Comparison of ENCODE assay signal across 1 cellular context in the genomic region with DNA sequence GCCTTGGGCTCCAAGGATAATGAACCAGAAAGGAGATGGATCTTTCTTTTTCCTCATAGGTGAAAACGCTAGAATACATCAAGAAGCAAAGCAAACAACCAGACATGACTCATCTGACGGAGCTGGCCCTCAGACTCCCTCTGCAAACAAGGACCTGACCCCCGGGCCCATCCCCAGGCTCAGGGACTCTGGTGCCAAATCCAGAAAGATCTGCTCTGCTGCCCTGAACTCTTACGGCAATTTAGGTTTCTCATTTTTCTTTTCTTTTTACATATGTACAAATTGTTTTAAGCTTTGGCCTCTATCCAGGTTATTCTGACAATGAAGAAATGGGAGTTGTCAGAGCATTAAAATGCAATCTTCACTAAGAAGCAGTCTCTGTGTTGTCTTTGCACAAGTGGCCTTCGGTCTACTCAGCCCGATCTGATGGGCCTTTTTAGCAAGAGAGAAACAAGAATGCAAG.
A peak's percentile ranks its signal among the peaks of the same experiment; 100 is the strongest.
TF ChIP-seq lines count a peak whose summit lies in the region.

No MANE protein-coding gene starts in this region.

TF ChIP-seq in HEK293, 187 proteins besides CTCF, POLR2A, EP300 and RAD21 (continued from another document):
- TF ChIP-seq, protein P1, sequence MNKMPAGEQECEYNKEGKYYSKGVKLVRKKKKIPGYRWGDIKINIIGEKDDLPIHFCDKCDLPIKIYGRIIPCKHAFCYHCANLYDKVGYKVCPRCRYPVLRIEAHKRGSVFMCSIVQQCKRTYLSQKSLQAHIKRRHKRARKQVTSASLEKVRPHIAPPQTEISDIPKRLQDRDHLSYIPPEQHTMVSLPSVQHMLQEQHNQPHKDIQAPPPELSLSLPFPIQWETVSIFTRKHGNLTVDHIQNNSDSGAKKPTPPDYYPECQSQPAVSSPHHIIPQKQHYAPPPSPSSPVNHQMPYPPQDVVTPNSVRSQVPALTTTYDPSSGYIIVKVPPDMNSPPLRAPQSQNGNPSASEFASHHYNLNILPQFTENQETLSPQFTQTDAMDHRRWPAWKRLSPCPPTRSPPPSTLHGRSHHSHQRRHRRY (tag by site-specific recombination; IDR thresholded peaks at IDR 0.05), result no peak
- TF ChIP-seq ZBTB17 (tag by site-specific recombination; IDR thresholded peaks at IDR 0.05), result peak; percentile 44; the same call in 1 of the 2 replicates
